In the genomic region with DNA sequence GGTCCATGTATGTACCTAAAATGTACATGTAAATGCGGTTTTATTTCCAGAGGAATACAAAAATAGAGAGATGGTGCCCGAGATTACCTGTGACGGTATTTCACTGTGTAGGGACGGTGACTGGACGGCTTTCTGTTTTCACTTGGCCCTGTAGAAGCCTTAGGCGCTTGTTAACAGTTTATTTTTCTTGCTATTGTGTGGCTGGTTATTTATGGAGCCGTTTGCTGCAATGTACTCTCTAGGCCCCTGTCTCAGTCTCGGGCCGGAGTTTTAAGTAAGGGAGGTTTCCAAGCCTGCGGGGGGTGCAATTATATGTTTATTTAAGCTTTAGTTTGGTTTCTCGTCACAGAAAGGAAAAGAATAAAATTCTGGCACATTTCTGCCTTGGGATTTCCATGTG, we compare ENCODE assay signal across 8 cellular contexts. TPM values are rescaled to one million over a fixed set of nuclear protein-coding genes. Genes with fewer than 3 reads are reported as not detected.
DNase-seq lines count a peak whose midpoint lies in the region; ATAC-seq and TF ChIP-seq lines count a peak whose summit lies in the region.

No MANE protein-coding gene starts in this region.

- under 1% methylated on average over 11 of the region's 11 CpGs for WGBS in mammary epithelial cell (ENCODE audit: low coverage, missing lambda C conversion rate)
- 0 to 1% methylated on average over 11 of the region's 11 CpGs for WGBS in lower leg skin, 2 donors
- WGBS in transverse colon (ENCODE audit: low coverage in 1 of 2), 2 donors, result 1 to 3% methylated on average over 11 of the region's 11 CpGs

- H3K79me2 ChIP-seq in Karpas-422 (ENCODE audit: low read length) (peaks cover 69% of the 10 kb centered on the region), mammary epithelial cell (ENCODE audit: insufficient read depth, low read length) (peaks cover 43% of the 10 kb centered on the region)

- BruUV-seq in mammary epithelial cell (replicated peaks; lab: Mats Ljungman, UMichigan), result no TSS peak

- H3K4me1 ChIP-seq in Karpas-422 (ENCODE audit: low read length) (peaks cover 35% of the 10 kb centered on the region), mammary epithelial cell (ENCODE audit: insufficient read depth, low read length) (peaks cover 9% of the 10 kb centered on the region), transverse colon (peaks cover 6 to 22% (median 15%) of the 10 kb centered on the region in 4 donors)

- H3K36me3 ChIP-seq in Karpas-422 (ENCODE audit: insufficient read depth, low read length) (peaks cover 7% of the 10 kb centered on the region), mammary epithelial cell (ENCODE audit: insufficient read depth, low read length) (no peaks in the 10 kb centered on the region), transverse colon (peaks cover 0 to 8% (median 0%) of the 10 kb centered on the region in 4 donors)

- TF ChIP-seq POLR2A in lower leg skin (IDR thresholded peaks at IDR 0.05) (no peak), transverse colon (IDR thresholded peaks at IDR 0.05) (no peak)

- H3K9ac ChIP-seq in Karpas-422 (ENCODE audit: low read length) (peak overlapping the region; percentile 79), mammary epithelial cell (ENCODE audit: insufficient read depth, low read length) (peak overlapping the region; percentile 96)

- no peak for TF ChIP-seq EP300 in transverse colon (IDR thresholded peaks at IDR 0.05; ENCODE audit: low read depth)

- DNase-seq in NCI-H1105 (lab: John Stamatoyannopoulos, UW), result peak; percentile 42
- no peak for DNase-seq in NCI-H1105 treated with DMSO at 0.1 percent for 48 hours (lab: John Stamatoyannopoulos, UW)
- peak; percentile 56 for DNase-seq in Karpas-422
- no peak for DNase-seq in mammary epithelial cell
- DNase-seq in lower leg skin (ENCODE audit: low spot score in 2 of 2), result no peak
- peak; percentile 8 for DNase-seq in transverse colon
- DNase-seq in inferior parietal cortex (ENCODE audit: extremely low spot score), result no peak

- dilution Hi-C loops in mammary epithelial cell (cut with HindIII; ENCODE audit: low sequenced_read_pairs), result no loop called here

- no peaks in the 10 kb centered on the region for H4K20me1 ChIP-seq in Karpas-422 (ENCODE audit: insufficient read depth, low read depth, low read length)
- no peaks in the 10 kb centered on the region for H4K20me1 ChIP-seq in mammary epithelial cell (ENCODE audit: insufficient read depth, low read length)

- H3K27ac ChIP-seq in Karpas-422 (ENCODE audit: low read length) (peak overlapping the region; percentile 88), mammary epithelial cell (ENCODE audit: insufficient read depth, low read depth, low read length) (peak overlapping the region; percentile 93), transverse colon (peak overlapping the region; percentile 86 to 94 (median 92))

- intact Hi-C loops in mammary epithelial cell (cut with micrococcal nuclease), result loop anchor here (2.0 to 10.0 kb wide), 4 partner anchors 23 to 679 kb away; partner anchors contain the start of gene ALG6
- intact Hi-C loops in lower leg skin (cut with DNase I; ENCODE audit: low total_unique reads), result no loop called here
- intact Hi-C loops in transverse colon (cut with DNase I; ENCODE audit: low total_unique reads), result no loop called here

- H2AFZ ChIP-seq in Karpas-422 (ENCODE audit: low read length) (peak overlapping the region; percentile 64), mammary epithelial cell (ENCODE audit: low read depth, low read length) (peak overlapping the region; percentile 98)

- in situ Hi-C loops in mammary epithelial cell (cut with MboI; ENCODE audit: low sequenced_read_pairs in 2 of 2), result no loop called here
- in situ Hi-C loops in transverse colon (cut with MboI; ENCODE audit: low pct_ligation_motif_present in 1 of 4, low pct_unique_long_range_greater_than_20kb in 1 of 4, low sequenced_read_pairs in 3 of 4), result no loop called here

- no peaks in the 10 kb centered on the region for H3K27me3 ChIP-seq in Karpas-422 (ENCODE audit: low read length)
- no peaks in the 10 kb centered on the region for H3K27me3 ChIP-seq in mammary epithelial cell (ENCODE audit: insufficient read depth, low read length)
- no peaks in the 10 kb centered on the region for H3K27me3 ChIP-seq in transverse colon

- ATAC-seq in GM21717 (IDR thresholded peaks at IDR 0.05; ENCODE audit: unreplicated experiment), result peak; percentile 25

- H3K9me3 ChIP-seq in Karpas-422 (ENCODE audit: low read length) (no peaks in the 10 kb centered on the region), mammary epithelial cell (replicated peaks; ENCODE audit: insufficient read depth, low read length) (no peaks in the 10 kb centered on the region), transverse colon (no peaks in the 10 kb centered on the region)

- H3K9me2 ChIP-seq in Karpas-422 (replicated peaks; ENCODE audit: insufficient read depth, low read length), result no peaks in the 10 kb centered on the region

- TF ChIP-seq CTCF in mammary epithelial cell (conservative IDR thresholded peaks at IDR 0.05 in 1 of 2, IDR thresholded peaks at IDR 0.05 in 1 of 2; ENCODE audit: extremely low read depth in 1 of 2, insufficient read depth in 1 of 2, low read depth in 1 of 2, low read length in 2 of 2), result no peak
- no peak for TF ChIP-seq CTCF in lower leg skin (IDR thresholded peaks at IDR 0.05)
- no peak for TF ChIP-seq CTCF in transverse colon (IDR thresholded peaks at IDR 0.05)

- CTCF ChIA-PET in mammary epithelial cell (lab: Charles Lee; ENCODE audit: low non-redundant PET), result no interaction called here

- H3K4me3 ChIP-seq in Karpas-422 (ENCODE audit: low read length) (peak overlapping the region; percentile 92), mammary epithelial cell (replicated peaks in 1 of 3; ENCODE audit: insufficient read depth in 1 of 3, low read depth in 2 of 3, low read length in 3 of 3) (peak overlapping the region; percentile 59 to 93 (median 90)), lower leg skin (ENCODE audit: low read depth, poor library complexity, severe bottlenecking) (peak overlapping the region; percentile 50), transverse colon (peak overlapping the region; percentile 45 to 73 (median 66))

- H3K4me2 ChIP-seq in Karpas-422 (ENCODE audit: low read depth, low read length, poor library complexity, severe bottlenecking), result peak overlapping the region; percentile 94
- peak overlapping the region; percentile 98 for H3K4me2 ChIP-seq in mammary epithelial cell (ENCODE audit: insufficient read depth, low read depth, low read length)

RNA-seq across cellular contexts. Expression of gene EFCAB7, which starts 0.4 kb away (rescaled TPM):
- total RNA-seq in Karpas-422 (2014; rRNA removed; shearing (Covaris generic); ENCODE audit: low replicate concordance), result 10.9 and 20.0 TPM in 2 replicates
- total RNA-seq in mammary epithelial cell (1 to 10 TPM; 4.6 to 7.8 TPM), lower leg skin (10 to 100 TPM in 1 of 4 donors, 1 to 10 TPM in 3; 3.2 to 10.9 (median 7.1) TPM), transverse colon (1 to 10 TPM in 3 of 4 donors, not detected in 1; 3.8 to 6.4 (median 4.2) TPM)
- 2.5 TPM for polyA plus RNA-seq in mammary epithelial cell
- polyA minus RNA-seq in mammary epithelial cell, result 0.88 TPM

RNA-seq across cellular contexts. Expression of gene ITGB3BP, which starts 0.7 kb away (rescaled TPM):
- total RNA-seq in Karpas-422 (2014; rRNA removed; shearing (Covaris generic); ENCODE audit: low replicate concordance), result 30.7 and 104 TPM in 2 replicates
- total RNA-seq in mammary epithelial cell (10 to 100 TPM in 1 of 2 donors, 1 to 10 TPM in 1; 9.7 to 27.3 TPM), lower leg skin (10 to 100 TPM in 1 of 4 donors, 1 to 10 TPM in 3; 7.0 to 11.7 (median 8.9) TPM), transverse colon (10 to 100 TPM in 2 of 4 donors, 1 to 10 TPM in 1, under 1 TPM in 1; 0.80 to 12.2 (median 7.1) TPM)
- polyA plus RNA-seq in mammary epithelial cell, result 17.2 TPM
- 16.4 TPM for polyA minus RNA-seq in mammary epithelial cell

Comparison
In these comparisons a context has a peak if more than half of its experiments do, and no peak if none do; other contexts are left out.
1. DNase-seq: peak in NCI-H1105 (single experiment), Karpas-422 (single experiment) and transverse colon (single experiment); none in NCI-H1105 treated with DMSO at 0.1 percent for 48 hours (single experiment), mammary epithelial cell (single experiment), lower leg skin (0 of 2) and inferior parietal cortex (single experiment).
2. Peak in every context shown above with its lines, with median percentiles within 50 percentile points of each other: H3K27ac ChIP-seq and H3K4me3 ChIP-seq.